Comparison of ENCODE assay signal across 11 cellular contexts in genomic region chrX:72307646-72308051, GRCh38. TPM values are rescaled to one million over a fixed set of nuclear protein-coding genes. Genes with fewer than 3 reads are reported as not detected.
DNase-seq lines count a peak whose midpoint lies in the region; ATAC-seq and TF ChIP-seq lines count a peak whose summit lies in the region.
"Had no signal": no experiment of that assay in that cellular context is flagged by ENCODE, and none has a peak within 500 bp of the region (broad histone marks: within the 10 kb centered on the region; RNA-seq: fewer than 3 reads in every experiment).

No MANE protein-coding gene starts in this region.

- POLR2A ChIA-PET in activated CD4-positive, alpha-beta T cell treated with anti-CD3 and anti-CD28 coated beads, Interleukin-2, amount 10 ng/mL, durations not matched to agents 7 days and 5 days (lab: Charles Lee): no interaction called here
- POLR2A ChIA-PET in A673 (lab: Charles Lee; ENCODE audit: low non-redundant PET): no interaction called here

- no peak for TF ChIP-seq POLR2A in suprapubic skin (IDR thresholded peaks at IDR 0.05)

- no peak for TF ChIP-seq EP300 in suprapubic skin (IDR thresholded peaks at IDR 0.05)

- H3K9me3 Mint-ChIP-seq in activated CD4-positive, alpha-beta T cell treated with anti-CD3 and anti-CD28 coated beads, Interleukin-2, amount 10 ng/mL, durations not matched to agents 7 days and 5 days: no peaks in the 10 kb centered on the region
- H3K9me3 Mint-ChIP-seq in activated naive CD8-positive, alpha-beta T cell treated with anti-CD3 and anti-CD28 coated beads, Interleukin-2, amount 50 U/mL, for 24 hours: no peaks in the 10 kb centered on the region

- intact Hi-C loops in lower lobe of right lung (cut with DNase I): no loop called here
- intact Hi-C loops in A673 (cut with micrococcal nuclease; ENCODE audit: unreplicated experiment): loop anchor here (5.0 to 10.0 kb wide), 2 partner anchors 65 to 237 kb away; no protein-coding TSS in a partner anchor

- peaks cover 24% of the 10 kb centered on the region for H3K4me1 Mint-ChIP-seq in activated CD4-positive, alpha-beta T cell treated with anti-CD3 and anti-CD28 coated beads, Interleukin-2, amount 10 ng/mL, durations not matched to agents 7 days and 5 days
- peaks cover 26% of the 10 kb centered on the region for H3K4me1 Mint-ChIP-seq in activated naive CD8-positive, alpha-beta T cell treated with anti-CD3 and anti-CD28 coated beads, Interleukin-2, amount 50 U/mL, for 24 hours

- H3K27ac ChIP-seq in lower lobe of right lung (no peak overlapping the region), suprapubic skin (no peak overlapping the region), A673 (ENCODE audit: low read depth, low read length, poor library complexity, severe bottlenecking) (no peak overlapping the region)

- no peak for TF ChIP-seq CTCF in lower lobe of right lung (IDR thresholded peaks at IDR 0.05)
- no peak for TF ChIP-seq CTCF in suprapubic skin (IDR thresholded peaks at IDR 0.05)
- no peak for TF ChIP-seq CTCF in A673 (conservative IDR thresholded peaks at IDR 0.05; ENCODE audit: low read depth, low read length)

- H3K9me3 ChIP-seq in lower lobe of right lung: no peaks in the 10 kb centered on the region
- no peaks in the 10 kb centered on the region for H3K9me3 ChIP-seq in suprapubic skin
- H3K9me3 ChIP-seq in A673 (ENCODE audit: low read depth, low read length, poor library complexity, severe bottlenecking): no peaks in the 10 kb centered on the region

- no peak overlapping the region for H3K27ac Mint-ChIP-seq in activated CD4-positive, alpha-beta T cell treated with anti-CD3 and anti-CD28 coated beads, Interleukin-2, amount 10 ng/mL, durations not matched to agents 7 days and 5 days
- H3K27ac Mint-ChIP-seq in activated naive CD8-positive, alpha-beta T cell treated with anti-CD3 and anti-CD28 coated beads, Interleukin-2, amount 50 U/mL, for 24 hours: no peak overlapping the region

- BruUV-seq in A673 (replicated peaks; lab: Mats Ljungman, UMichigan): no TSS peak

- H3K27me3 ChIP-seq in lower lobe of right lung (ENCODE audit: low read depth) (peaks cover 28% of the 10 kb centered on the region), suprapubic skin (peaks cover 26% of the 10 kb centered on the region), A673 (replicated peaks; ENCODE audit: insufficient read depth, low read depth, low read length, poor library complexity) (peaks cover 94% of the 10 kb centered on the region)

- CTCF ChIA-PET in activated CD4-positive, alpha-beta T cell treated with anti-CD3 and anti-CD28 coated beads, Interleukin-2, amount 10 ng/mL, durations not matched to agents 7 days and 5 days (lab: Charles Lee): interaction anchor here (1.0 kb wide), 1 partner anchor 30 kb away, joined by 3 read pairs; the partner anchor contains the start of gene RPS4X
- CTCF ChIA-PET in A673 (lab: Charles Lee): no interaction called here

- WGBS in suprapubic skin: 14% methylated on average over 13 of the region's 17 CpGs

- no peaks in the 10 kb centered on the region for H3K36me3 Mint-ChIP-seq in activated CD4-positive, alpha-beta T cell treated with anti-CD3 and anti-CD28 coated beads, Interleukin-2, amount 10 ng/mL, durations not matched to agents 7 days and 5 days (ENCODE audit: low read depth)
- H3K36me3 Mint-ChIP-seq in activated naive CD8-positive, alpha-beta T cell treated with anti-CD3 and anti-CD28 coated beads, Interleukin-2, amount 50 U/mL, for 24 hours (ENCODE audit: low read depth): no peaks in the 10 kb centered on the region

- H3K4me3 ChIP-seq in lower lobe of right lung: peak overlapping the region; percentile 60
- H3K4me3 ChIP-seq in suprapubic skin: peak overlapping the region; percentile 61
- H3K4me3 ChIP-seq in A673 (ENCODE audit: low read depth, low read length, poor library complexity, severe bottlenecking): no peak overlapping the region

- peak overlapping the region; percentile 36 for H3K4me3 Mint-ChIP-seq in activated CD4-positive, alpha-beta T cell treated with anti-CD3 and anti-CD28 coated beads, Interleukin-2, amount 10 ng/mL, durations not matched to agents 7 days and 5 days
- H3K4me3 Mint-ChIP-seq in activated naive CD8-positive, alpha-beta T cell treated with anti-CD3 and anti-CD28 coated beads, Interleukin-2, amount 50 U/mL, for 24 hours: peak overlapping the region; percentile 43

- H3K27me3 Mint-ChIP-seq in activated CD4-positive, alpha-beta T cell treated with anti-CD3 and anti-CD28 coated beads, Interleukin-2, amount 10 ng/mL, durations not matched to agents 7 days and 5 days: peaks cover 61% of the 10 kb centered on the region
- peaks cover 47% of the 10 kb centered on the region for H3K27me3 Mint-ChIP-seq in activated naive CD8-positive, alpha-beta T cell treated with anti-CD3 and anti-CD28 coated beads, Interleukin-2, amount 50 U/mL, for 24 hours

- H3K4me1 ChIP-seq in lower lobe of right lung (peaks cover 22% of the 10 kb centered on the region), suprapubic skin (peaks cover 39% of the 10 kb centered on the region), A673 (ENCODE audit: insufficient read depth, low read length, poor library complexity, severe bottlenecking) (no peaks in the 10 kb centered on the region)

- DNase-seq in activated CD4-positive, alpha-beta T cell treated with anti-CD3 and anti-CD28 coated beads, Interleukin-2, amount 10 ng/mL, durations not matched to agents 7 days and 5 days: no peak
- no peak for DNase-seq in activated CD4-positive, alpha-beta T cell treated with anti-CD3 and anti-CD28 coated beads, Interleukin-2, amount 50 U/mL, for 4 hours
- DNase-seq in activated naive CD8-positive, alpha-beta T cell treated with anti-CD3 and anti-CD28 coated beads, Interleukin-2, amount 50 U/mL, for 24 hours: no peak
- DNase-seq in lower lobe of right lung: no peak
- no peak for DNase-seq in suprapubic skin (ENCODE audit: low spot score in 2 of 2)
- no peak for DNase-seq in NCI-H187 treated with DMSO at 0.1 percent for 48 hours (lab: John Stamatoyannopoulos, UW)
- no peak for DNase-seq in A673 (ENCODE audit: low spot score)
- DNase-seq: kidney glomerular epithelial cell, NCI-H1694 treated with DMSO at 0.1 percent for 48 hours had no signal

- ATAC-seq in activated naive CD8-positive, alpha-beta T cell treated with anti-CD3 and anti-CD28 coated beads, Interleukin-2, amount 50 U/mL, for 24 hours: no peak
- ATAC-seq in lower lobe of right lung: no peak
- no peak for ATAC-seq in GM21576 (IDR thresholded peaks at IDR 0.05; ENCODE audit: unreplicated experiment)

- H3K36me3 ChIP-seq in lower lobe of right lung (no peaks in the 10 kb centered on the region), suprapubic skin (no peaks in the 10 kb centered on the region), A673 (ENCODE audit: insufficient read depth, low read length, poor library complexity, severe bottlenecking) (no peaks in the 10 kb centered on the region)

RNA-seq across cellular contexts. Expression of gene CITED1, which starts 1.9 kb away (rescaled TPM):
- total RNA-seq in activated CD4-positive, alpha-beta T cell treated with anti-CD3 and anti-CD28 coated beads, Interleukin-2, amount 10 ng/mL, durations not matched to agents 7 days and 5 days: not detected
- total RNA-seq in lower lobe of right lung: 0.65 TPM
- total RNA-seq in suprapubic skin: 1 to 10 TPM in 1 of 4 donors, under 1 TPM in 1, not detected in 2; 0.76 to 3.0 TPM
- total RNA-seq in A673 (2021): 3.2 and 6.2 TPM in 2 replicates
- total RNA-seq: aorta had no signal

RNA-seq across cellular contexts. Expression of gene RPS4X, which starts 30.6 kb away (rescaled TPM):
- total RNA-seq in activated CD4-positive, alpha-beta T cell treated with anti-CD3 and anti-CD28 coated beads, Interleukin-2, amount 10 ng/mL, durations not matched to agents 7 days and 5 days: 100 to 1,000 TPM; 937 to 973 TPM
- total RNA-seq in lower lobe of right lung (629 TPM), suprapubic skin (1,000 to 10,000 TPM in 3 of 4 donors, 100 to 1,000 TPM in 1; 982 to 1,719 (median 1,242) TPM), A673 (2021) (1,168 and 1,205 TPM in 2 replicates)
